17 cellular contexts compared by ENCODE assay signal in the genomic region with DNA sequence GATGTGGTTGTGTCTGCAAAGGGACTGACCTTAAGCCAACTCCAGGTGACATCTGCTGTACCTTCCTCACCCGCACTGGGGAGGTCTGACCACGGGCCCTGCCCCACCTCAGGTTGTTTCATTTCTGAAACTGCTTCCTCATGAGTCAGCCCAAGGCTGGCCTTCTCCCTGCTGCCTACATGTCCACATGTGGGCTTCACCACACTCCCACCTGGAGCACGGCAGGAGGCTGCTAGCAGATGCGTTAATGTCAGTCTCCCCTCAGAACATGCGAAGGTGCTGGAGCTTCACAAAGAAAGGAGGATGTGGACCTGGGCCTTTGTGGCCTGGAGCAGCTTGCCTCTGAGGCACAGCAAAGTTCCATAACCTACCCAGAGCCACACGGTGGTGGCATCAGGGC.
DNase-seq lines count a peak whose midpoint lies in the region; ATAC-seq and TF ChIP-seq lines count a peak whose summit lies in the region.
"Had no signal": no experiment of that assay in that cellular context is flagged by ENCODE, and none has a peak within 500 bp of the region (broad histone marks: within the 10 kb centered on the region; RNA-seq: fewer than 3 reads in every experiment).

No MANE protein-coding gene starts in this region.

- H3K27ac Mint-ChIP-seq in activated CD8-positive, alpha-beta memory T cell treated with anti-CD3 and anti-CD28 coated beads, Interleukin-2, amount 10 ng/mL, durations not matched to agents 7 days and 5 days: peak overlapping the region; percentile 47
- H3K27ac Mint-ChIP-seq in activated naive CD8-positive, alpha-beta T cell treated with anti-CD3 and anti-CD28 coated beads for 36 hours: no peak overlapping the region
- no peak overlapping the region for H3K27ac Mint-ChIP-seq in stimulated activated naive B cell treated with anti-CD40 and anti-IgM and Interleukin-4, amounts not matched to agents 10 μg/mL and 1 μg/mL and 100 μg/mL, for 72 hours
- H3K27ac Mint-ChIP-seq: activated naive CD8-positive, alpha-beta T cell; endodermal cell had no signal

- H3K4me3 Mint-ChIP-seq in activated CD8-positive, alpha-beta memory T cell treated with anti-CD3 and anti-CD28 coated beads, Interleukin-2, amount 10 ng/mL, durations not matched to agents 7 days and 5 days: no peak overlapping the region
- no peak overlapping the region for H3K4me3 Mint-ChIP-seq in activated naive CD8-positive, alpha-beta T cell treated with anti-CD3 and anti-CD28 coated beads for 36 hours
- H3K4me3 Mint-ChIP-seq in stimulated activated naive B cell treated with anti-CD40 and anti-IgM and Interleukin-4, amounts not matched to agents 10 μg/mL and 1 μg/mL and 100 μg/mL, for 72 hours: peak overlapping the region in 1 of 2 donors; percentile 4
- H3K4me3 Mint-ChIP-seq: endodermal cell had no signal

- in situ Hi-C loops in GM13977 (cut with MboI; ENCODE audit: low pct_unique_long_range_greater_than_20kb, low sequenced_read_pairs, unreplicated experiment): no loop called here

- H3K36me3 Mint-ChIP-seq in activated CD8-positive, alpha-beta memory T cell treated with anti-CD3 and anti-CD28 coated beads, Interleukin-2, amount 10 ng/mL, durations not matched to agents 7 days and 5 days: peaks cover 10% of the 10 kb centered on the region
- peaks cover 37% of the 10 kb centered on the region for H3K36me3 Mint-ChIP-seq in activated naive CD8-positive, alpha-beta T cell treated with anti-CD3 and anti-CD28 coated beads for 36 hours
- H3K36me3 Mint-ChIP-seq in stimulated activated naive B cell treated with anti-CD40 and anti-IgM and Interleukin-4, amounts not matched to agents 10 μg/mL and 1 μg/mL and 100 μg/mL, for 72 hours: peaks cover 24 to 46% of the 10 kb centered on the region in 2 donors

- no peak for TF ChIP-seq POLR2A in erythroblast (IDR thresholded peaks at IDR 0.05; ENCODE audit: low read length)

- H3K27me3 Mint-ChIP-seq in activated CD8-positive, alpha-beta memory T cell treated with anti-CD3 and anti-CD28 coated beads, Interleukin-2, amount 10 ng/mL, durations not matched to agents 7 days and 5 days: peaks cover 3% of the 10 kb centered on the region
- no peaks in the 10 kb centered on the region for H3K27me3 Mint-ChIP-seq in activated naive CD8-positive, alpha-beta T cell treated with anti-CD3 and anti-CD28 coated beads for 36 hours
- peaks cover 5 to 10% of the 10 kb centered on the region in 2 donors for H3K27me3 Mint-ChIP-seq in stimulated activated naive B cell treated with anti-CD40 and anti-IgM and Interleukin-4, amounts not matched to agents 10 μg/mL and 1 μg/mL and 100 μg/mL, for 72 hours
- H3K27me3 Mint-ChIP-seq: activated naive CD8-positive, alpha-beta T cell had no signal

- peak; percentile 60 for DNase-seq in activated CD8-positive, alpha-beta memory T cell treated with anti-CD3 and anti-CD28 coated beads, Interleukin-2, amount 10 ng/mL, durations not matched to agents 7 days and 5 days
- no peak for DNase-seq in activated CD8-positive, alpha-beta memory T cell treated with anti-CD3 and anti-CD28 coated beads for 24 hours
- DNase-seq in NCI-H226: peak; percentile 62
- peak; percentile 26 for DNase-seq in activated naive CD8-positive, alpha-beta T cell treated with anti-CD3 and anti-CD28 coated beads for 36 hours
- peak; percentile 18 for DNase-seq in stimulated activated naive B cell treated with anti-CD40 and anti-IgM and Interleukin-4, amounts not matched to agents 10 μg/mL and 1 μg/mL and 100 μg/mL, for 72 hours
- no peak for DNase-seq in erythroblast (lab: John Stamatoyannopoulos, UW)
- no peak for DNase-seq in GM13977 (ENCODE audit: low spot score)
- DNase-seq in DMS153 treated with DMSO at 0.1 percent for 48 hours (lab: John Stamatoyannopoulos, UW; ENCODE audit: unreplicated experiment): no peak
- DNase-seq: central memory CD4-positive, alpha-beta T cell; DMS53; endodermal cell; midbrain; NCI-H1417 treated with DMSO at 0.1 percent for 48 hours; NCI-H510A treated with DMSO at 0.1 percent for 48 hours; SHP77 had no signal

- H3K9me3 Mint-ChIP-seq in activated CD8-positive, alpha-beta memory T cell treated with anti-CD3 and anti-CD28 coated beads, Interleukin-2, amount 10 ng/mL, durations not matched to agents 7 days and 5 days (ENCODE audit: low read depth): no peaks in the 10 kb centered on the region
- peaks cover 5% of the 10 kb centered on the region for H3K9me3 Mint-ChIP-seq in activated naive CD8-positive, alpha-beta T cell treated with anti-CD3 and anti-CD28 coated beads for 36 hours
- peaks cover 0 to 3% of the 10 kb centered on the region in 2 donors for H3K9me3 Mint-ChIP-seq in stimulated activated naive B cell treated with anti-CD40 and anti-IgM and Interleukin-4, amounts not matched to agents 10 μg/mL and 1 μg/mL and 100 μg/mL, for 72 hours

- H3K4me1 Mint-ChIP-seq in activated CD8-positive, alpha-beta memory T cell treated with anti-CD3 and anti-CD28 coated beads, Interleukin-2, amount 10 ng/mL, durations not matched to agents 7 days and 5 days: peaks cover 70% of the 10 kb centered on the region
- peaks cover 30% of the 10 kb centered on the region for H3K4me1 Mint-ChIP-seq in activated naive CD8-positive, alpha-beta T cell treated with anti-CD3 and anti-CD28 coated beads for 36 hours
- H3K4me1 Mint-ChIP-seq in stimulated activated naive B cell treated with anti-CD40 and anti-IgM and Interleukin-4, amounts not matched to agents 10 μg/mL and 1 μg/mL and 100 μg/mL, for 72 hours: peaks cover 36 to 51% of the 10 kb centered on the region in 2 donors

- TF ChIP-seq CTCF in GM13977 (IDR thresholded peaks at IDR 0.05; ENCODE audit: extremely low read depth, insufficient read depth, missing control alignments): no peak

- CTCF ChIA-PET in activated CD8-positive, alpha-beta memory T cell treated with anti-CD3 and anti-CD28 coated beads, Interleukin-2, amount 10 ng/mL, durations not matched to agents 7 days and 5 days (lab: Charles Lee): interaction anchor here (1.0 to 4.6 kb wide), 3 partner anchors 11 to 68 kb away, joined by 4 to 18 read pairs (median 6); partner anchors contain the start of gene PLXNA1

- no peak for ATAC-seq in activated CD8-positive, alpha-beta memory T cell treated with anti-CD3 and anti-CD28 coated beads, Interleukin-2, amount 10 ng/mL, durations not matched to agents 7 days and 5 days
- ATAC-seq in stimulated activated naive B cell treated with anti-CD40 and anti-IgM and Interleukin-4, amounts not matched to agents 10 μg/mL and 1 μg/mL and 100 μg/mL, for 72 hours (replicated peaks): peak; percentile 19 to 25
- ATAC-seq: gastroesophageal sphincter had no signal

Comparison
In these comparisons a context has a peak if more than half of its experiments do, and no peak if none do; other contexts are left out.
1. DNase-seq: peak in activated CD8-positive, alpha-beta memory T cell treated with anti-CD3 and anti-CD28 coated beads, Interleukin-2, amount 10 ng/mL, durations not matched to agents 7 days and 5 days (single experiment), NCI-H226 (single experiment), activated naive CD8-positive, alpha-beta T cell treated with anti-CD3 and anti-CD28 coated beads for 36 hours (single experiment) and stimulated activated naive B cell treated with anti-CD40 and anti-IgM and Interleukin-4, amounts not matched to agents 10 μg/mL and 1 μg/mL and 100 μg/mL, for 72 hours (single experiment); none in activated CD8-positive, alpha-beta memory T cell treated with anti-CD3 and anti-CD28 coated beads for 24 hours (single experiment), erythroblast (0 of 2), GM13977 (single experiment) and DMS153 treated with DMSO at 0.1 percent for 48 hours (single experiment).